18 cellular contexts compared by ENCODE assay signal in the genomic region with DNA sequence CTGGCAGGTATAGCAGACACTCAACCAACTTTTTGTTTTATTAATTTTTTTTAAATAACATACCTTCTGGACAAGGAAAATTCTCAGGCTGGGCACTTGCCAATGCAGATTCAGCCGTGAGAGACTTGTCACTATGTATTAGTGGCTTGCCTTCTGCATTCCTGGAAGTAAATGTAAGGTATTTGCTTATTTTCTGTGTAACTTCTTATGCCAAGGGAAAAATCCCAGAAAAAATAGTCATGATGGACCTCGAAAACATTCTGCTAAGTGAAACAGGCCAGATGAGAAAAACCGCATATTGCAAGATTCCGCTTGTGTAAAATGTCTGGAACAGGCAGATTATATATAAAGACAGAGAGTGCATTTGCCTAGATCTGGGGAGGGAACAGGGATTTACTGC.
DNase-seq lines count a peak whose midpoint lies in the region; FAIRE-seq and TF ChIP-seq lines count a peak whose summit lies in the region.
"Had no signal": no experiment of that assay in that cellular context is flagged by ENCODE, and none has a peak within 500 bp of the region (broad histone marks: within the 10 kb centered on the region; RNA-seq: fewer than 3 reads in every experiment).

No MANE protein-coding gene starts in this region.

- H3K27ac ChIP-seq in SK-N-SH (ENCODE audit: low read depth in 2 of 2, low read length in 1 of 2): peak overlapping the region in 1 of 2 experiments; percentile 62; a peak in 1 of 4 replicates
- H3K27ac ChIP-seq: C4-2B had no signal

- H3K27me3 ChIP-seq in SK-N-SH (ENCODE audit: insufficient read depth) (no peaks in the 10 kb centered on the region), HAP-1 (ENCODE audit: low read depth) (no peaks in the 10 kb centered on the region)
- H3K27me3 ChIP-seq: BE2C had no signal

- no peak for FAIRE-seq in GM12892 (lab: Jason Lieb, UNC)
- FAIRE-seq: A204.1, G401.6, GM12891, GM19239, H54 had no signal

- TF ChIP-seq RAD21 in SK-N-SH (IDR thresholded peaks at IDR 0.05; ENCODE audit: low read length): no peak

- H3K9me3 Mint-ChIP-seq in chondrocyte (ENCODE audit: low read depth): peaks cover 8% of the 10 kb centered on the region

- H3K4me2 ChIP-seq in SK-N-SH: no peak overlapping the region

- H3K4me1 ChIP-seq in SK-N-SH (ENCODE audit: control insufficient read depth in 1 of 2, insufficient read depth in 2 of 2, low read depth in 1 of 2, low read length in 1 of 2): peaks cover 0 to 4% of the 10 kb centered on the region in 2 experiments; a peak in 2 of 4 replicates
- no peaks in the 10 kb centered on the region for H3K4me1 ChIP-seq in HAP-1
- H3K4me1 ChIP-seq: BE2C had no signal

- H3K9me2 ChIP-seq in SK-N-SH: no peaks in the 10 kb centered on the region

- no peak for DNase-seq in SK-N-SH
- no peak for DNase-seq in chondrocyte (ENCODE audit: low spot score)
- peak; percentile 10 for DNase-seq in fibroblast of villous mesenchyme (ENCODE audit: low read depth)
- DNase-seq in retinal pigment epithelial cell (ENCODE audit: low read depth): peak; percentile 24
- DNase-seq in HAP-1 (ENCODE audit: low spot score in 2 of 2): no peak
- DNase-seq in H4 (ENCODE audit: low spot score): no peak
- no peak for DNase-seq in GM12892 (ENCODE audit: insufficient read length)
- DNase-seq: BE2C; CD4-positive, alpha-beta memory T cell; DMS79; EL had no signal

- 51% methylated on average over 4 of the region's 4 CpGs for WGBS in SK-N-SH (ENCODE audit: low lambda C conversion rate)

- no peaks in the 10 kb centered on the region for H3K36me3 Mint-ChIP-seq in chondrocyte (ENCODE audit: low read depth)
- H3K36me3 Mint-ChIP-seq: CD4-positive, alpha-beta memory T cell; IgD-negative memory B cell had no signal

- H3K4me3 Mint-ChIP-seq in chondrocyte (ENCODE audit: unreplicated experiment): peak overlapping the region; percentile 4
- H3K4me3 Mint-ChIP-seq: CD4-positive, alpha-beta memory T cell; IgD-negative memory B cell had no signal

- POLR2A ChIA-PET in SK-N-SH (lab: Yijun Ruan, JAX): no interaction called here

- CTCF ChIA-PET in SK-N-SH (lab: Yijun Ruan, JAX): no interaction called here

- peaks cover 59% of the 10 kb centered on the region for H3K4me1 Mint-ChIP-seq in chondrocyte (ENCODE audit: low read depth)
- H3K4me1 Mint-ChIP-seq: CD4-positive, alpha-beta memory T cell; IgD-negative memory B cell had no signal

- no peaks in the 10 kb centered on the region for H3F3A ChIP-seq in SK-N-SH (replicated peaks; ENCODE audit: insufficient read depth)

- H4K20me1 ChIP-seq in SK-N-SH (ENCODE audit: insufficient read depth): no peaks in the 10 kb centered on the region

- H3K9ac ChIP-seq in SK-N-SH: no peak overlapping the region

- TF ChIP-seq POLR2A in GM12892 (IDR thresholded peaks at IDR 0.05; ENCODE audit: low read depth, low read length): no peak

- peak overlapping the region; percentile 84 for H3K27ac Mint-ChIP-seq in chondrocyte (ENCODE audit: unreplicated experiment)
- H3K27ac Mint-ChIP-seq: CD4-positive, alpha-beta memory T cell; IgD-negative memory B cell had no signal

- no peak overlapping the region for H3K4me3 ChIP-seq in SK-N-SH (ENCODE audit: low read depth in 2 of 2, low read length in 1 of 2)
- no peak overlapping the region for H3K4me3 ChIP-seq in fibroblast of villous mesenchyme (ENCODE audit: low read depth, low read length)
- H3K4me3 ChIP-seq in retinal pigment epithelial cell (ENCODE audit: low read length): no peak overlapping the region
- no peak overlapping the region for H3K4me3 ChIP-seq in HAP-1

- no peak overlapping the region for H2AFZ ChIP-seq in SK-N-SH (ENCODE audit: low read depth)

- H3K9me3 ChIP-seq in SK-N-SH (no peaks in the 10 kb centered on the region), HAP-1 (no peaks in the 10 kb centered on the region)
- H3K9me3 ChIP-seq: BE2C had no signal

- no peak for TF ChIP-seq CTCF in SK-N-SH (IDR thresholded peaks at IDR 0.05)
- no peak for TF ChIP-seq CTCF in chondrocyte (IDR thresholded peaks at IDR 0.05)
- TF ChIP-seq CTCF in fibroblast of villous mesenchyme (IDR thresholded peaks at IDR 0.05; ENCODE audit: insufficient read depth, low read depth, low read length): no peak
- TF ChIP-seq CTCF in retinal pigment epithelial cell (conservative IDR thresholded peaks at IDR 0.05; ENCODE audit: low read depth, low read length): no peak

- in situ Hi-C loops in HAP-1 (cut with MboI; ENCODE audit: low sequenced_read_pairs): no loop called here

- H3K79me2 ChIP-seq in SK-N-SH (ENCODE audit: insufficient read depth): no peaks in the 10 kb centered on the region

- TF ChIP-seq EP300 in SK-N-SH (IDR thresholded peaks at IDR 0.05; ENCODE audit: borderline replicate concordance in 1 of 2, low read depth in 1 of 2, low read length in 1 of 2): peak in 1 of 2 experiments; percentile 58; a peak in 1 of 4 replicates

- no peaks in the 10 kb centered on the region for H3K36me3 ChIP-seq in SK-N-SH (replicated peaks in 1 of 2; ENCODE audit: control insufficient read depth in 1 of 2, insufficient read depth in 2 of 2, low read length in 1 of 2)
- H3K36me3 ChIP-seq in HAP-1 (replicated peaks): no peaks in the 10 kb centered on the region
- H3K36me3 ChIP-seq: BE2C had no signal

- no peaks in the 10 kb centered on the region for H3K27me3 Mint-ChIP-seq in chondrocyte (ENCODE audit: low read depth)

TF ChIP-seq in SK-N-SH, 30 proteins besides CTCF, POLR2A, EP300 and RAD21:
- TF ChIP-seq TCF12 (IDR thresholded peaks at IDR 0.05): peak; percentile 60; the same call in 1 of the 2 replicates
- TF ChIP-seq ELF1 (IDR thresholded peaks at IDR 0.05): no peak
- no peak for TF ChIP-seq FOXJ3 (CRISPR knock-in tag; IDR thresholded peaks at IDR 0.05)
- TF ChIP-seq SIN3A (IDR thresholded peaks at IDR 0.05; ENCODE audit: borderline replicate concordance, low read depth, low read length): no peak
- TF ChIP-seq JUND (IDR thresholded peaks at IDR 0.05): no peak
- TF ChIP-seq, protein P1, sequence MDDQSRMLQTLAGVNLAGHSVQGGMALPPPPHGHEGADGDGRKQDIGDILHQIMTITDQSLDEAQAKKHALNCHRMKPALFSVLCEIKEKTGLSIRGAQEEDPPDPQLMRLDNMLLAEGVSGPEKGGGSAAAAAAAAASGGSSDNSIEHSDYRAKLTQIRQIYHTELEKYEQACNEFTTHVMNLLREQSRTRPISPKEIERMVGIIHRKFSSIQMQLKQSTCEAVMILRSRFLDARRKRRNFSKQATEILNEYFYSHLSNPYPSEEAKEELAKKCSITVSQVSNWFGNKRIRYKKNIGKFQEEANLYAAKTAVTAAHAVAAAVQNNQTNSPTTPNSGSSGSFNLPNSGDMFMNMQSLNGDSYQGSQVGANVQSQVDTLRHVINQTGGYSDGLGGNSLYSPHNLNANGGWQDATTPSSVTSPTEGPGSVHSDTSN (IDR thresholded peaks at IDR 0.05): peak; percentile 68
- TF ChIP-seq RCOR1 (IDR thresholded peaks at IDR 0.05; ENCODE audit: low read length): no peak
- TF ChIP-seq, protein P2, sequence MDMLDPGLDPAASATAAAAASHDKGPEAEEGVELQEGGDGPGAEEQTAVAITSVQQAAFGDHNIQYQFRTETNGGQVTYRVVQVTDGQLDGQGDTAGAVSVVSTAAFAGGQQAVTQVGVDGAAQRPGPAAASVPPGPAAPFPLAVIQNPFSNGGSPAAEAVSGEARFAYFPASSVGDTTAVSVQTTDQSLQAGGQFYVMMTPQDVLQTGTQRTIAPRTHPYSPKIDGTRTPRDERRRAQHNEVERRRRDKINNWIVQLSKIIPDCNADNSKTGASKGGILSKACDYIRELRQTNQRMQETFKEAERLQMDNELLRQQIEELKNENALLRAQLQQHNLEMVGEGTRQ (IDR thresholded peaks at IDR 0.05; ENCODE audit: borderline replicate concordance, low read depth, low read length): no peak
- TF ChIP-seq NFIC (IDR thresholded peaks at IDR 0.05; ENCODE audit: borderline replicate concordance): peak; percentile 43; the same call in 1 of the 2 replicates
- no peak for TF ChIP-seq MXI1 (IDR thresholded peaks at IDR 0.05; ENCODE audit: low read depth, low read length)
- no peak for TF ChIP-seq GATA2 (CRISPR knock-in tag; IDR thresholded peaks at IDR 0.05)

Comparison
In these comparisons a context has a peak if more than half of its experiments do, and no peak if none do; other contexts are left out.
1. DNase-seq: peak in fibroblast of villous mesenchyme (single experiment) and retinal pigment epithelial cell (single experiment); none in SK-N-SH (single experiment), chondrocyte (single experiment), HAP-1 (0 of 2), H4 (single experiment) and GM12892 (single experiment).